ENCODE assay signal across 8 cellular contexts in the genomic region with DNA sequence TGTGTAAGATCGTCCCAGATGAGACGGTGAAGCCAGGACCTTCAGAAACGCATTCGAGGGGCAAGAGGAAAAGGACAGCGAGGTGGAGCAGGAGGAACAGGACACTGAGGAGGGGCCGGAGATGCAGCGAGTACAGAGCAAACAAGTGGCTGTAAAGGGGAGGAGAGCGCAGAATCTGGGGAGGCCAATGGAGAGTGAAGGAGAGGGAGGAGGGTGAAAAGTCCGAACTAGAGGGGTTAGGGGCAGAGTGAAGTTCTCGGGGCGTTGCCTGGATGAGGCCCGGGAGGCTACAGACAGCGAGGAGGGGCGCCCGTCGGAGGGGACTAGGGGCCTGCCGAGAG. TPM values are rescaled to one million over a fixed set of nuclear protein-coding genes. Genes with fewer than 3 reads are reported as not detected.
DNase-seq lines count a peak whose midpoint lies in the region; TF ChIP-seq lines count a peak whose summit lies in the region.

No MANE protein-coding gene starts in this region.

- TF ChIP-seq CTCF in GM06990 (IDR thresholded peaks at IDR 0.05; ENCODE audit: insufficient read depth, low read length, poor library complexity, severe bottlenecking) = no peak
- TF ChIP-seq CTCF in OCI-LY7 (conservative IDR thresholded peaks at IDR 0.05; ENCODE audit: low read length) = no peak
- no peak for TF ChIP-seq CTCF in endodermal cell (conservative IDR thresholded peaks at IDR 0.05)
- no peak for TF ChIP-seq CTCF in osteoblast (IDR thresholded peaks at IDR 0.05; ENCODE audit: extremely low read depth, low read depth, low read length)

- H3K4me3 ChIP-seq in GM06990 (replicated peaks; ENCODE audit: low read depth, low read length) (peak overlapping the region; percentile 67), OCI-LY7 (ENCODE audit: low read depth, low read length, poor library complexity, severe bottlenecking) (peak overlapping the region; percentile 68), endodermal cell (ENCODE audit: low read length) (peak overlapping the region; percentile 76), osteoblast (ENCODE audit: insufficient read depth, low read length) (peak overlapping the region; percentile 68)

- H3K27me3 Mint-ChIP-seq in endodermal cell (ENCODE audit: insufficient read depth) = peaks cover 20% of the 10 kb centered on the region

- no peaks in the 10 kb centered on the region for H3K9me2 ChIP-seq in OCI-LY7 (ENCODE audit: insufficient read depth, low read length)

- peaks cover 3% of the 10 kb centered on the region for H3K36me3 Mint-ChIP-seq in endodermal cell (ENCODE audit: low read depth)

- H3K4me3 Mint-ChIP-seq in endodermal cell = peak overlapping the region; percentile 65

- CTCF ChIA-PET in OCI-LY7 (lab: Charles Lee; ENCODE audit: unreplicated experiment) = no interaction called here

- POLR2A ChIA-PET in OCI-LY7 (lab: Charles Lee) = no interaction called here

- H3K4me2 ChIP-seq in OCI-LY7 (ENCODE audit: low read length) (peak overlapping the region; percentile 85), osteoblast (ENCODE audit: insufficient read depth, low read length) (peak overlapping the region; percentile 71)

- intact Hi-C loops in OCI-LY7 (cut with micrococcal nuclease; ENCODE audit: unreplicated experiment) = no loop called here

- H3K27ac ChIP-seq in OCI-LY7 (ENCODE audit: low read depth, low read length, poor library complexity, severe bottlenecking) = no peak overlapping the region
- peak overlapping the region; percentile 74 for H3K27ac ChIP-seq in endodermal cell (ENCODE audit: low read depth, low read length)
- H3K27ac ChIP-seq in osteoblast (ENCODE audit: low read depth, low read length) = no peak overlapping the region

- BruUV-seq in OCI-LY7 (replicated peaks; lab: Mats Ljungman, UMichigan) = no TSS peak

- H3K79me2 ChIP-seq in OCI-LY7 (ENCODE audit: insufficient read depth, low read depth, low read length) (no peaks in the 10 kb centered on the region), osteoblast (ENCODE audit: insufficient read depth, low read length) (no peaks in the 10 kb centered on the region)

- H3K9me3 ChIP-seq in OCI-LY7 (ENCODE audit: low read length) = no peaks in the 10 kb centered on the region
- no peaks in the 10 kb centered on the region for H3K9me3 ChIP-seq in endodermal cell (ENCODE audit: control insufficient read depth, low read length)
- no peaks in the 10 kb centered on the region for H3K9me3 ChIP-seq in osteoblast (ENCODE audit: low read depth, low read length)

- peaks cover 6% of the 10 kb centered on the region for H3K4me1 Mint-ChIP-seq in endodermal cell

- no peak overlapping the region for H3K9ac ChIP-seq in endodermal cell (ENCODE audit: extremely low read depth, low read length, poor library complexity, severe bottlenecking)

- peaks cover 33% of the 10 kb centered on the region for H3K4me1 ChIP-seq in OCI-LY7 (ENCODE audit: insufficient read depth, low read length, poor library complexity, severe bottlenecking)
- peaks cover 9% of the 10 kb centered on the region for H3K4me1 ChIP-seq in endodermal cell (ENCODE audit: control insufficient read depth, insufficient read depth, low read length)
- H3K4me1 ChIP-seq in osteoblast (ENCODE audit: insufficient read depth, low read length) = peaks cover 6% of the 10 kb centered on the region

- H4K20me1 ChIP-seq in OCI-LY7 (ENCODE audit: insufficient read depth, low read length) (no peaks in the 10 kb centered on the region), osteoblast (ENCODE audit: insufficient read depth, low read length) (no peaks in the 10 kb centered on the region)

- H3K9me3 Mint-ChIP-seq in endodermal cell = no peaks in the 10 kb centered on the region

- no peaks in the 10 kb centered on the region; the same call in none of the 2 replicates for H3K36me3 ChIP-seq in GM06990 (ENCODE audit: control insufficient read depth, insufficient read depth, low read length)
- H3K36me3 ChIP-seq in OCI-LY7 (ENCODE audit: insufficient read depth, low read length) = peaks cover 16% of the 10 kb centered on the region
- peaks cover 15% of the 10 kb centered on the region for H3K36me3 ChIP-seq in endodermal cell (ENCODE audit: control insufficient read depth, insufficient read depth, low read length)
- peaks cover 3% of the 10 kb centered on the region for H3K36me3 ChIP-seq in osteoblast (ENCODE audit: insufficient read depth, low read length)

- H3K27me3 ChIP-seq in GM06990 (replicated peaks; ENCODE audit: control insufficient read depth, insufficient read depth, low read length) (no peaks in the 10 kb centered on the region), endodermal cell (ENCODE audit: control insufficient read depth, insufficient read depth, low read length, poor library complexity, severe bottlenecking) (peaks cover 10% of the 10 kb centered on the region), osteoblast (ENCODE audit: insufficient read depth, low read length) (peaks cover 8% of the 10 kb centered on the region)

- H2AFZ ChIP-seq in OCI-LY7 (ENCODE audit: low read length) (peak overlapping the region; percentile 30; the same call in 1 of the 2 replicates), osteoblast (ENCODE audit: low read length) (peak overlapping the region; percentile 70)

- WGBS in endodermal cell (ENCODE audit: insufficient coverage in 1 of 2, insufficient read length in 1 of 2), 2 experiments = 52 to 59% methylated on average over 12 to 17 of the region's 17 CpGs

- peak overlapping the region; percentile 39 for H3K27ac Mint-ChIP-seq in endodermal cell

- DNase-seq in GM06990 (ENCODE audit: extremely low read depth, insufficient read length) (no peak), OCI-LY7 (ENCODE audit: low spot score) (no peak), endodermal cell (no peak), osteoblast (ENCODE audit: insufficient read length, low spot score, missing footprints) (no peak), NCI-H1436 treated with DMSO at 0.1 percent for 48 hours (lab: John Stamatoyannopoulos, UW) (no peak), iPS-NIHi7 (ENCODE audit: extremely low spot score) (no peak), GM03348 (ENCODE audit: low spot score) (no peak), GF-D8 (lab: John Stamatoyannopoulos, UW) (no peak)

RNA-seq across cellular contexts. Expression of gene PPIL2, which starts 8.8 kb away (rescaled TPM):
- 58.5 and 59.9 TPM in 2 replicates for total RNA-seq in OCI-LY7 (2014; rRNA removed; shearing (Covaris generic))
- total RNA-seq in OCI-LY7 (2022) (86.3 and 92.7 TPM in 2 replicates), endodermal cell (10 to 100 TPM; 39.9 to 41.2 TPM), osteoblast (25.3 and 29.2 TPM in 2 replicates)
- 39.4 TPM for polyA plus RNA-seq in endodermal cell (2013, experiment 1 of 2)
- polyA plus RNA-seq in endodermal cell (2013, experiment 2 of 2) = 35.8 TPM

RNA-seq across cellular contexts. Expression of gene SDF2L1, which starts 14.9 kb away (rescaled TPM):
- total RNA-seq in OCI-LY7 (2014; rRNA removed; shearing (Covaris generic)) = 66.8 and 89.1 TPM in 2 replicates
- total RNA-seq in OCI-LY7 (2022) = 39.6 and 60.5 TPM in 2 replicates
- 10 to 100 TPM; 30.3 to 61.4 TPM for total RNA-seq in endodermal cell
- polyA plus RNA-seq in endodermal cell (2013, experiment 1 of 2) = 17.6 TPM
- 20.9 TPM for polyA plus RNA-seq in endodermal cell (2013, experiment 2 of 2)
- total RNA-seq in osteoblast = 10.5 and 13.3 TPM in 2 replicates

RNA-seq across cellular contexts. Expression of gene CCDC116, which starts 24.4 kb away (rescaled TPM):
- total RNA-seq in OCI-LY7 (2014; rRNA removed; shearing (Covaris generic)) = 1.5 and 1.7 TPM in 2 replicates
- total RNA-seq in OCI-LY7 (2022) = 3.1 and 3.5 TPM in 2 replicates
- under 1 TPM; 0.46 to 0.84 TPM for total RNA-seq in endodermal cell
- polyA plus RNA-seq in endodermal cell (2013, experiment 1 of 2) = 0.53 TPM
- 0.41 TPM for polyA plus RNA-seq in endodermal cell (2013, experiment 2 of 2)
- 0.29 and 0.36 TPM in 2 replicates for total RNA-seq in osteoblast

RNA-seq across cellular contexts. Expression of gene YDJC, which starts 27.2 kb away (rescaled TPM):
- 75.6 and 81.1 TPM in 2 replicates for total RNA-seq in OCI-LY7 (2014; rRNA removed; shearing (Covaris generic))
- total RNA-seq in OCI-LY7 (2022) (59.0 and 59.3 TPM in 2 replicates), endodermal cell (10 to 100 TPM; 16.4 to 19.9 TPM), osteoblast (15.6 and 25.0 TPM in 2 replicates)
- 11.6 TPM for polyA plus RNA-seq in endodermal cell (2013, experiment 1 of 2)
- 11.3 TPM for polyA plus RNA-seq in endodermal cell (2013, experiment 2 of 2)
